Comparison of ENCODE assay signal across 1 cellular context in the genomic region with DNA sequence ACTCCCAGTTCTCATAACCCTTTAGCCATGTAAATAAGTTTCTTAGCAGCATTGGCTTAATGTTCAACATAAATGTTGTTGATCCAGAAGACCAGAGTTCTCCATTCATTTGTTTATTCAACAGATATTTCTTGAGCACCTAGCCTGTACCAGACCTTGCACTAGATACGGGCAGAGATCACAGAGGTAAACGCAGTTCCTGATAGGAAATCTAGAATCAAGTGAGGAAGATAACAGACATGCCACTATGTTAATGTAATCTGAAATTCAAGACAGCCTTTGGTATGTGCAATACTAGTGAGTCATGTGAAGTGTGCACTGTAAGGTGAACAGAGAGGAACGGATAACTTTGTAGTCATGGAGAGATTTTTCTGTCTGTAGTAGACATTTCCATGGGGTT.
TF ChIP-seq lines count a peak whose summit lies in the region.

No MANE protein-coding gene starts in this region.

TF ChIP-seq in K562, 482 proteins besides CTCF, POLR2A, EP300 and RAD21:
- no peak for TF ChIP-seq POLR2B (IDR thresholded peaks at IDR 0.05; ENCODE audit: low read depth, partially characterized antibody)
- no peak for TF ChIP-seq ZNF121 (CRISPR knock-in tag; conservative IDR thresholded peaks at IDR 0.05)
- TF ChIP-seq TCF3 (CRISPR knock-in tag; IDR thresholded peaks at IDR 0.05): peak; percentile 19; the same call in 1 of the 2 replicates
- TF ChIP-seq, protein P1, sequence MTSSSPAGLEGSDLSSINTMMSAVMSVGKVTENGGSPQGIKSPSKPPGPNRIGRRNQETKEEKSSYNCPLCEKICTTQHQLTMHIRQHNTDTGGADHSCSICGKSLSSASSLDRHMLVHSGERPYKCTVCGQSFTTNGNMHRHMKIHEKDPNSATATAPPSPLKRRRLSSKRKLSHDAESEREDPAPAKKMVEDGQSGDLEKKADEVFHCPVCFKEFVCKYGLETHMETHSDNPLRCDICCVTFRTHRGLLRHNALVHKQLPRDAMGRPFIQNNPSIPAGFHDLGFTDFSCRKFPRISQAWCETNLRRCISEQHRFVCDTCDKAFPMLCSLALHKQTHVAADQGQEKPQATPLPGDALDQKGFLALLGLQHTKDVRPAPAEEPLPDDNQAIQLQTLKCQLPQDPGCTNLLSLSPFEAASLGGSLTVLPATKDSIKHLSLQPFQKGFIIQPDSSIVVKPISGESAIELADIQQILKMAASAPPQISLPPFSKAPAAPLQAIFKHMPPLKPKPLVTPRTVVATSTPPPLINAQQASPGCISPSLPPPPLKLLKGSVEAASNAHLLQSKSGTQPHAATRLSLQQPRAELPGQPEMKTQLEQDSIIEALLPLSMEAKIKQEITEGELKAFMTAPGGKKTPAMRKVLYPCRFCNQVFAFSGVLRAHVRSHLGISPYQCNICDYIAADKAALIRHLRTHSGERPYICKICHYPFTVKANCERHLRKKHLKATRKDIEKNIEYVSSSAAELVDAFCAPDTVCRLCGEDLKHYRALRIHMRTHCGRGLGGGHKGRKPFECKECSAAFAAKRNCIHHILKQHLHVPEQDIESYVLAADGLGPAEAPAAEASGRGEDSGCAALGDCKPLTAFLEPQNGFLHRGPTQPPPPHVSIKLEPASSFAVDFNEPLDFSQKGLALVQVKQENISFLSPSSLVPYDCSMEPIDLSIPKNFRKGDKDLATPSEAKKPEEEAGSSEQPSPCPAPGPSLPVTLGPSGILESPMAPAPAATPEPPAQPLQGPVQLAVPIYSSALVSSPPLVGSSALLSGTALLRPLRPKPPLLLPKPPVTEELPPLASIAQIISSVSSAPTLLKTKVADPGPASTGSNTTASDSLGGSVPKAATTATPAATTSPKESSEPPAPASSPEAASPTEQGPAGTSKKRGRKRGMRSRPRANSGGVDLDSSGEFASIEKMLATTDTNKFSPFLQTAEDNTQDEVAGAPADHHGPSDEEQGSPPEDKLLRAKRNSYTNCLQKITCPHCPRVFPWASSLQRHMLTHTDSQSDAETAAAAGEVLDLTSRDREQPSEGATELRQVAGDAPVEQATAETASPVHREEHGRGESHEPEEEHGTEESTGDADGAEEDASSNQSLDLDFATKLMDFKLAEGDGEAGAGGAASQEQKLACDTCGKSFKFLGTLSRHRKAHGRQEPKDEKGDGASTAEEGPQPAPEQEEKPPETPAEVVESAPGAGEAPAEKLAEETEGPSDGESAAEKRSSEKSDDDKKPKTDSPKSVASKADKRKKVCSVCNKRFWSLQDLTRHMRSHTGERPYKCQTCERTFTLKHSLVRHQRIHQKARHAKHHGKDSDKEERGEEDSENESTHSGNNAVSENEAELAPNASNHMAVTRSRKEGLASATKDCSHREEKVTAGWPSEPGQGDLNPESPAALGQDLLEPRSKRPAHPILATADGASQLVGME (CRISPR knock-in tag; IDR thresholded peaks at IDR 0.05): no peak
- TF ChIP-seq ZNF511 (CRISPR knock-in tag; IDR thresholded peaks at IDR 0.05): no peak
- no peak for TF ChIP-seq DACH1 (IDR thresholded peaks at IDR 0.05; ENCODE audit: partially characterized antibody)
- no peak for TF ChIP-seq ZNF253 (CRISPR knock-in tag; conservative IDR thresholded peaks at IDR 0.05)
- peak; percentile 7; the same call in 1 of the 2 replicates for TF ChIP-seq BHLHE40 (IDR thresholded peaks at IDR 0.05; ENCODE audit: low read length)
- TF ChIP-seq RNF2 (IDR thresholded peaks at IDR 0.05): no peak
- no peak for TF ChIP-seq TGIF2 (CRISPR knock-in tag; IDR thresholded peaks at IDR 0.05)
- no peak for TF ChIP-seq ADNP (tag; IDR thresholded peaks at IDR 0.05)
- TF ChIP-seq HNRNPLL (IDR thresholded peaks at IDR 0.05; ENCODE audit: low read depth, low read length, poor library complexity, severe bottlenecking): no peak
- no peak for TF ChIP-seq KLF13 (tag; IDR thresholded peaks at IDR 0.05; ENCODE audit: borderline replicate concordance, low read depth)
- TF ChIP-seq KDM1A (IDR thresholded peaks at IDR 0.05): 0 out of 4 replicates have a peak, but pooled peaks of 1 of the 2 experiments have one; percentile 8
- TF ChIP-seq CEBPG (CRISPR knock-in tag; IDR thresholded peaks at IDR 0.05): no peak
- 0 out of 4 replicates have a peak, but pooled peaks of 1 of the 2 experiments have one; percentile 20 for TF ChIP-seq CEBPG (tag; conservative IDR thresholded peaks at IDR 0.05 in 1 of 2, IDR thresholded peaks at IDR 0.05 in 1 of 2)
- TF ChIP-seq FOSL1 (tag; conservative IDR thresholded peaks at IDR 0.05): peak; percentile 56
- TF ChIP-seq E2F1 (CRISPR knock-in tag; IDR thresholded peaks at IDR 0.05): no peak
- peak; percentile 19; the same call in 1 of the 2 replicates for TF ChIP-seq CBFA2T2 (conservative IDR thresholded peaks at IDR 0.05)
- TF ChIP-seq CBFA2T3 (IDR thresholded peaks at IDR 0.05): peak; percentile 65
- no peak for TF ChIP-seq ZNF668 (CRISPR knock-in tag; IDR thresholded peaks at IDR 0.05)
- no peak for TF ChIP-seq KHSRP (IDR thresholded peaks at IDR 0.05)
- no peak for TF ChIP-seq MAFG (tag; conservative IDR thresholded peaks at IDR 0.05)
- no peak for TF ChIP-seq CEBPB (tag; IDR thresholded peaks at IDR 0.05)
- no peak for TF ChIP-seq EP400 (IDR thresholded peaks at IDR 0.05)
- TF ChIP-seq NFE2L1 (tag; IDR thresholded peaks at IDR 0.05; ENCODE audit: borderline replicate concordance, low read depth): no peak
- TF ChIP-seq JUND (IDR thresholded peaks at IDR 0.05; ENCODE audit: borderline replicate concordance, low read depth, low read length): 0 out of 2 replicates have a peak, but pooled peaks have one; percentile 36
- no peak for TF ChIP-seq JUND (tag; IDR thresholded peaks at IDR 0.05; ENCODE audit: borderline replicate concordance, low read depth, low read length)
- no peak for TF ChIP-seq KLF16 (IDR thresholded peaks at IDR 0.05)
- TF ChIP-seq POLR2AphosphoS2 (IDR thresholded peaks at IDR 0.05; ENCODE audit: low read length): no peak
- TF ChIP-seq BCL6 (CRISPR knock-in tag; IDR thresholded peaks at IDR 0.05): no peak
- TF ChIP-seq, protein P2, sequence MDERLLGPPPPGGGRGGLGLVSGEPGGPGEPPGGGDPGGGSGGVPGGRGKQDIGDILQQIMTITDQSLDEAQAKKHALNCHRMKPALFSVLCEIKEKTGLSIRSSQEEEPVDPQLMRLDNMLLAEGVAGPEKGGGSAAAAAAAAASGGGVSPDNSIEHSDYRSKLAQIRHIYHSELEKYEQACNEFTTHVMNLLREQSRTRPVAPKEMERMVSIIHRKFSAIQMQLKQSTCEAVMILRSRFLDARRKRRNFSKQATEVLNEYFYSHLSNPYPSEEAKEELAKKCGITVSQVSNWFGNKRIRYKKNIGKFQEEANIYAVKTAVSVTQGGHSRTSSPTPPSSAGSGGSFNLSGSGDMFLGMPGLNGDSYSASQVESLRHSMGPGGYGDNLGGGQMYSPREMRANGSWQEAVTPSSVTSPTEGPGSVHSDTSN (CRISPR knock-in tag; IDR thresholded peaks at IDR 0.05; ENCODE audit: low read depth): no peak
- TF ChIP-seq, protein P2 (tag; conservative IDR thresholded peaks at IDR 0.05; ENCODE audit: low read depth): no peak
- TF ChIP-seq NFIX (CRISPR knock-in tag; IDR thresholded peaks at IDR 0.05; ENCODE audit: low read depth): no peak
- no peak for TF ChIP-seq FOXK1 (CRISPR knock-in tag; IDR thresholded peaks at IDR 0.05; ENCODE audit: borderline replicate concordance)
- TF ChIP-seq MYC (IDR thresholded peaks at IDR 0.05; ENCODE audit: low read depth, low read length): no peak
- TF ChIP-seq MYC (CRISPR knock-in tag; IDR thresholded peaks at IDR 0.05; ENCODE audit: borderline replicate concordance, low read depth): no peak
- no peak for TF ChIP-seq GTF2E2 (tag; IDR thresholded peaks at IDR 0.05)
- 0 out of 2 replicates have a peak, but pooled peaks have one; percentile 14 for TF ChIP-seq NCOR1 (IDR thresholded peaks at IDR 0.05)
- no peak for TF ChIP-seq ZC3H8 (IDR thresholded peaks at IDR 0.05)
- TF ChIP-seq GATA2 (CRISPR knock-in tag; IDR thresholded peaks at IDR 0.05): no peak
- TF ChIP-seq HES1 (IDR thresholded peaks at IDR 0.05; ENCODE audit: low read depth): no peak
- no peak for TF ChIP-seq NRF1 (conservative IDR thresholded peaks at IDR 0.05 in 1 of 2, IDR thresholded peaks at IDR 0.05 in 1 of 2)
- TF ChIP-seq TBL1XR1 (IDR thresholded peaks at IDR 0.05; ENCODE audit: low read length in 2 of 2): no peak
- TF ChIP-seq NR2C1 (IDR thresholded peaks at IDR 0.05): no peak
- TF ChIP-seq NR2C1 (tag; IDR thresholded peaks at IDR 0.05): no peak
- TF ChIP-seq SRSF3 (IDR thresholded peaks at IDR 0.05; ENCODE audit: insufficient read depth, low read length): no peak
- no peak for TF ChIP-seq ESRRA (IDR thresholded peaks at IDR 0.05; ENCODE audit: borderline replicate concordance, low read depth)
- TF ChIP-seq ZBTB7A (IDR thresholded peaks at IDR 0.05; ENCODE audit: borderline replicate concordance, control insufficient read depth, low read depth, low read length): no peak
- TF ChIP-seq MCM7 (IDR thresholded peaks at IDR 0.05): no peak
- TF ChIP-seq, protein P3, sequence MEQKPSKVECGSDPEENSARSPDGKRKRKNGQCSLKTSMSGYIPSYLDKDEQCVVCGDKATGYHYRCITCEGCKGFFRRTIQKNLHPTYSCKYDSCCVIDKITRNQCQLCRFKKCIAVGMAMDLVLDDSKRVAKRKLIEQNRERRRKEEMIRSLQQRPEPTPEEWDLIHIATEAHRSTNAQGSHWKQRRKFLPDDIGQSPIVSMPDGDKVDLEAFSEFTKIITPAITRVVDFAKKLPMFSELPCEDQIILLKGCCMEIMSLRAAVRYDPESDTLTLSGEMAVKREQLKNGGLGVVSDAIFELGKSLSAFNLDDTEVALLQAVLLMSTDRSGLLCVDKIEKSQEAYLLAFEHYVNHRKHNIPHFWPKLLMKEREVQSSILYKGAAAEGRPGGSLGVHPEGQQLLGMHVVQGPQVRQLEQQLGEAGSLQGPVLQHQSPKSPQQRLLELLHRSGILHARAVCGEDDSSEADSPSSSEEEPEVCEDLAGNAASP (IDR thresholded peaks at IDR 0.05): no peak
- TF ChIP-seq ARID1B (IDR thresholded peaks at IDR 0.05): peak; percentile 55; the same call in 1 of the 2 replicates
- no peak for TF ChIP-seq FOXJ2 (tag; IDR thresholded peaks at IDR 0.05)
- TF ChIP-seq EWSR1 (IDR thresholded peaks at IDR 0.05; ENCODE audit: borderline replicate concordance, low read depth, partially characterized antibody): no peak
- no peak for TF ChIP-seq IRF9 (tag; IDR thresholded peaks at IDR 0.05)
- peak; percentile 34; the same call in 1 of the 2 replicates for TF ChIP-seq ATF3 (IDR thresholded peaks at IDR 0.05)
- TF ChIP-seq ATF3 (CRISPR knock-in tag; conservative IDR thresholded peaks at IDR 0.05): no peak
- no peak for TF ChIP-seq MAX (CRISPR knock-in tag; IDR thresholded peaks at IDR 0.05)
- 0 out of 2 replicates have a peak, but pooled peaks have one; percentile 31 for TF ChIP-seq SMARCE1 (IDR thresholded peaks at IDR 0.05)
- peak; percentile 61 for TF ChIP-seq TEAD4 (IDR thresholded peaks at IDR 0.05; ENCODE audit: low read length)
- no peak for TF ChIP-seq TEAD4 (CRISPR knock-in tag; IDR thresholded peaks at IDR 0.05; ENCODE audit: borderline replicate concordance)
- TF ChIP-seq ZNF436 (CRISPR knock-in tag; IDR thresholded peaks at IDR 0.05): no peak
- TF ChIP-seq ETV5 (CRISPR knock-in tag; IDR thresholded peaks at IDR 0.05; ENCODE audit: low read depth): no peak
- no peak for TF ChIP-seq ESRRB (CRISPR knock-in tag; IDR thresholded peaks at IDR 0.05; ENCODE audit: borderline replicate concordance)
- TF ChIP-seq STAG1 (CRISPR knock-in tag; IDR thresholded peaks at IDR 0.05; ENCODE audit: borderline replicate concordance): no peak
